Comparison of ENCODE assay signal across 10 cellular contexts in the genomic region with DNA sequence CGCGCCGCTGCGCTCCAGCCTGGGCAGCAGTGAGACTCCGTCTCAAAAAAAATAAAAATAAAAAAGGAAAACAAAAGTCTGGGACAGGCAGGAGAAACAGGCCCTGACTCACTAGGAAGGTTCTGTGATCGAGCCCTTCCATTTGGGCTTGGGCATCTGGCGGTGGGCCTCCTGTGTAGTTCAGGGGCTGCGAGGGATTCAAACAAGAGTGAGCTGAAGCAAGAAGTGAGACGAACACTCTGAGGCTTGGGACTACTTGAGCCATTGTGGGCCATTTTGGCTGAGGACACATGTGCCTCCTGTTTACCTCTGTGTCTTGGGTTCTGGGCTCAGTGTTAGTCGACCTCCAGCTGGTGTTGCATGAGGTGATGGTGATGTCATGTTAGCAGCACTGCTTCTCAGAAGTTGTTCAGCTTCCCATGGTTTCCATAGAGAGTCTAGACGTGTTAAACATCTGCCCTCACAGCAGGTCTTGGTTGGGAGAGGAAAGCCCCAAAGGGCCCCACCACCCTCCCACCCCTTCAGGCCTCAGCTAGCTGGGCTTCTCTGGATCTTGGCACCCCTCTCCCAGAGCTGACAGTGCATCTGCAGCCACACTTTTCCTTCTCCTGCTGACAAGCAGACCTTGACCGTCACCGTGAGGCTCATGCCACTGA. TPM values are rescaled to one million over a fixed set of nuclear protein-coding genes. Genes with fewer than 3 reads are reported as not detected.
DNase-seq lines count a peak whose midpoint lies in the region; ATAC-seq lines count a peak whose summit lies in the region.
"Had no signal": no experiment of that assay in that cellular context is flagged by ENCODE, and none has a peak within 500 bp of the region (broad histone marks: within the 10 kb centered on the region; RNA-seq: fewer than 3 reads in every experiment).

No MANE protein-coding gene starts in this region.

- no peak overlapping the region for H4K12ac ChIP-seq in trophoblast cell (ENCODE audit: low read depth, low read length)

- no peak overlapping the region for H4K91ac ChIP-seq in trophoblast cell (ENCODE audit: low read depth, low read length)

- H3K4me1 ChIP-seq in effector memory CD4-positive, alpha-beta T cell (ENCODE audit: control insufficient read depth, insufficient read depth, low read length, poor library complexity, severe bottlenecking), result peaks cover 75% of the 10 kb centered on the region
- H3K4me1 ChIP-seq in trophoblast cell (ENCODE audit: control insufficient read depth in 1 of 2, insufficient read depth in 2 of 2, low read length in 2 of 2), result peaks cover 33 to 41% of the 10 kb centered on the region in 2 experiments

- no peaks in the 10 kb centered on the region for H3K9me3 Mint-ChIP-seq in T-cell
- no peaks in the 10 kb centered on the region for H3K9me3 Mint-ChIP-seq in activated T-helper 2 cell treated with anti-CD3 and anti-CD28 coated beads, Interferon-gamma antibody, Interleukin-2, Interleukin-4, amounts not matched to agents 10 μg/mL and 5 μg/mL and 100 μg/mL, durations not matched to agents 14 hours and 24 hours and 36 hours
- H3K9me3 Mint-ChIP-seq: nephron had no signal

- DNase-seq in ELR (ENCODE audit: low read depth), result peak; percentile 30
- peak in 2 of 34 experiments; percentile 25 to 32 for DNase-seq in T-cell
- DNase-seq in effector memory CD4-positive, alpha-beta T cell, result peak in 1 of 3 donors; percentile 25
- DNase-seq in trophoblast cell, result no peak
- DNase-seq in activated T-helper 2 cell treated with anti-CD3 and anti-CD28 coated beads, Interferon-gamma antibody, Interleukin-2, Interleukin-4, amounts not matched to agents 10 μg/mL and 5 μg/mL and 100 μg/mL, durations not matched to agents 14 hours and 24 hours and 36 hours (ENCODE audit: low spot score), result no peak
- no peak for DNase-seq in Kasumi-1 (lab: John Stamatoyannopoulos, UW)

- H2AFZ ChIP-seq in trophoblast cell (ENCODE audit: insufficient read depth, low read length, poor library complexity), result no peak overlapping the region

- no peak overlapping the region for H3K4me3 ChIP-seq in effector memory CD4-positive, alpha-beta T cell (ENCODE audit: insufficient read depth, low read depth, low read length, poor library complexity, severe bottlenecking)
- H3K4me3 ChIP-seq in trophoblast cell (ENCODE audit: low read depth, low read length), result no peak overlapping the region
- H3K4me3 ChIP-seq: dorsolateral prefrontal cortex had no signal

- peak overlapping the region; percentile 58 for H3K27ac ChIP-seq in effector memory CD4-positive, alpha-beta T cell (ENCODE audit: insufficient read depth, low read length, poor library complexity, severe bottlenecking)
- no peak overlapping the region for H3K27ac ChIP-seq in trophoblast cell (ENCODE audit: low read depth, low read length)

- H3K14ac ChIP-seq in trophoblast cell (ENCODE audit: low read length), result no peak overlapping the region

- peaks cover 3% of the 10 kb centered on the region for H3K79me2 ChIP-seq in trophoblast cell (ENCODE audit: control insufficient read depth, insufficient read depth, low read length, poor library complexity)

- no peak overlapping the region for H3K9ac ChIP-seq in trophoblast cell (ENCODE audit: low read length)

- no peak overlapping the region for H2BK12ac ChIP-seq in trophoblast cell (ENCODE audit: low read length)

- POLR2A ChIA-PET in T-cell (lab: Charles Lee), result interaction anchor here in 1 of 2 donors (0.6 kb wide), 1 partner anchor 34 kb away, joined by 3 read pairs; no protein-coding TSS in a partner anchor

- no peak overlapping the region for H3K4ac ChIP-seq in trophoblast cell (ENCODE audit: low read depth, low read length)

- CTCF ChIA-PET in T-cell (lab: Charles Lee), result interaction anchor here (0.6 to 4.8 kb wide), 11 partner anchors 8 to 108 kb away, joined by 3 to 29 read pairs (median 4); no protein-coding TSS in a partner anchor

- peaks cover 21% of the 10 kb centered on the region for H3K79me1 ChIP-seq in trophoblast cell (ENCODE audit: low read length)

- H3K4me3 Mint-ChIP-seq in T-cell, result peak overlapping the region; percentile 31 to 86 (median 72)
- no peak overlapping the region for H3K4me3 Mint-ChIP-seq in activated T-helper 2 cell treated with anti-CD3 and anti-CD28 coated beads, Interferon-gamma antibody, Interleukin-2, Interleukin-4, amounts not matched to agents 10 μg/mL and 5 μg/mL and 100 μg/mL, durations not matched to agents 14 hours and 24 hours and 36 hours (ENCODE audit: low read depth)
- H3K4me3 Mint-ChIP-seq: nephron had no signal

- H3K27ac Mint-ChIP-seq in T-cell, result peak overlapping the region; percentile 94 to 97
- no peak overlapping the region for H3K27ac Mint-ChIP-seq in activated T-helper 2 cell treated with anti-CD3 and anti-CD28 coated beads, Interferon-gamma antibody, Interleukin-2, Interleukin-4, amounts not matched to agents 10 μg/mL and 5 μg/mL and 100 μg/mL, durations not matched to agents 14 hours and 24 hours and 36 hours
- H3K27ac Mint-ChIP-seq: nephron had no signal

- H3K23ac ChIP-seq in trophoblast cell (ENCODE audit: low read length), result no peak overlapping the region

- no peaks in the 10 kb centered on the region for H3K9me3 ChIP-seq in effector memory CD4-positive, alpha-beta T cell (ENCODE audit: control insufficient read depth, low read length)
- no peaks in the 10 kb centered on the region for H3K9me3 ChIP-seq in trophoblast cell (ENCODE audit: insufficient read depth, low read depth, low read length)

- H3K18ac ChIP-seq in trophoblast cell (ENCODE audit: low read length), result peak overlapping the region; percentile 44

- no peaks in the 10 kb centered on the region for H3K27me3 Mint-ChIP-seq in T-cell
- no peaks in the 10 kb centered on the region for H3K27me3 Mint-ChIP-seq in activated T-helper 2 cell treated with anti-CD3 and anti-CD28 coated beads, Interferon-gamma antibody, Interleukin-2, Interleukin-4, amounts not matched to agents 10 μg/mL and 5 μg/mL and 100 μg/mL, durations not matched to agents 14 hours and 24 hours and 36 hours (ENCODE audit: low read depth)

- peaks cover 19% of the 10 kb centered on the region for H3K36me3 ChIP-seq in effector memory CD4-positive, alpha-beta T cell (ENCODE audit: control insufficient read depth, insufficient read depth, low read length)
- H3K36me3 ChIP-seq in trophoblast cell (ENCODE audit: control insufficient read depth in 1 of 2, insufficient read depth in 2 of 2, low read length in 2 of 2), result peaks cover 49 to 61% of the 10 kb centered on the region in 2 experiments

- peaks cover 49% of the 10 kb centered on the region for H3K36me3 Mint-ChIP-seq in T-cell
- peaks cover 86% of the 10 kb centered on the region for H3K36me3 Mint-ChIP-seq in activated T-helper 2 cell treated with anti-CD3 and anti-CD28 coated beads, Interferon-gamma antibody, Interleukin-2, Interleukin-4, amounts not matched to agents 10 μg/mL and 5 μg/mL and 100 μg/mL, durations not matched to agents 14 hours and 24 hours and 36 hours (ENCODE audit: low read depth)

- H4K8ac ChIP-seq in trophoblast cell (ENCODE audit: low read depth, low read length), result no peak overlapping the region

- intact Hi-C loops in activated T-helper 2 cell treated with anti-CD3 and anti-CD28 coated beads, Interferon-gamma antibody, Interleukin-2, Interleukin-4, amounts not matched to agents 10 μg/mL and 5 μg/mL and 100 μg/mL, durations not matched to agents 14 hours and 24 hours and 36 hours (cut with micrococcal nuclease), result loop anchor here (10.0 kb wide), 1 partner anchor 140 kb away; no protein-coding TSS in a partner anchor

- H2AK5ac ChIP-seq in trophoblast cell (ENCODE audit: low read length), result no peak overlapping the region

- H3K4me1 Mint-ChIP-seq in T-cell, result peaks cover 81 to 90% (median 85%) of the 10 kb centered on the region in 3 donors
- peaks cover 62% of the 10 kb centered on the region for H3K4me1 Mint-ChIP-seq in activated T-helper 2 cell treated with anti-CD3 and anti-CD28 coated beads, Interferon-gamma antibody, Interleukin-2, Interleukin-4, amounts not matched to agents 10 μg/mL and 5 μg/mL and 100 μg/mL, durations not matched to agents 14 hours and 24 hours and 36 hours (ENCODE audit: low read depth)

- H3K27me3 ChIP-seq in effector memory CD4-positive, alpha-beta T cell (replicated peaks; ENCODE audit: control insufficient read depth, insufficient read depth, low read length, poor library complexity, severe bottlenecking), result no peaks in the 10 kb centered on the region
- no peaks in the 10 kb centered on the region for H3K27me3 ChIP-seq in trophoblast cell (ENCODE audit: insufficient read depth, low read length)
- H3K27me3 ChIP-seq: dorsolateral prefrontal cortex had no signal

- ATAC-seq in T-cell (replicated peaks in 1 of 4) (no peak), GM19467 (IDR thresholded peaks at IDR 0.05; ENCODE audit: unreplicated experiment) (no peak)
- ATAC-seq: activated CD4-positive, CD25-positive, alpha-beta regulatory T cell treated with anti-CD3 and anti-CD28 coated beads, Interleukin-2, amount 50 U/mL, for 24 hours had no signal

- no CpG with 5 or more reads among the region's 13 CpGs for WGBS in trophoblast cell (ENCODE audit: extremely low coverage, insufficient coverage, insufficient read length)

- H3K4me2 ChIP-seq in trophoblast cell (ENCODE audit: low read length), result no peak overlapping the region

- H2BK5ac ChIP-seq in trophoblast cell (ENCODE audit: low read depth, low read length, poor library complexity), result no peak overlapping the region

- no peak overlapping the region for H2BK120ac ChIP-seq in trophoblast cell (ENCODE audit: insufficient read depth, low read length, poor library complexity)

RNA-seq across cellular contexts. Expression of a gene that starts 57.8 kb away (rescaled TPM):
- 100 to 1,000 TPM; 214 to 317 (median 262) TPM for total RNA-seq in T-cell
- polyA plus RNA-seq in trophoblast cell (2013), result 85.5 and 85.6 TPM in 2 replicates
- 123 and 129 TPM in 2 replicates for total RNA-seq in activated T-helper 2 cell treated with anti-CD3 and anti-CD28 coated beads, Interferon-gamma antibody, Interleukin-2, Interleukin-4, amounts not matched to agents 10 μg/mL and 5 μg/mL and 100 μg/mL, durations not matched to agents 14 hours and 24 hours and 36 hours
